In genomic region chr6:36247691-36248090, GRCh38 we compare ENCODE assay signal across 1 cellular context.
TF ChIP-seq lines count a peak whose summit lies in the region.

No MANE protein-coding gene starts in this region.

TF ChIP-seq in GM23338, 12 proteins besides CTCF, POLR2A, EP300 and RAD21 (continued from another document):
- TF ChIP-seq REST (IDR thresholded peaks at IDR 0.05; ENCODE audit: unreplicated experiment) (no peak), ZNF462 (CRISPR knock-in tag; IDR thresholded peaks at IDR 0.05) (no peak), EZH2 (IDR thresholded peaks at IDR 0.05; ENCODE audit: low read depth, unreplicated experiment) (no peak), EZH2phosphoT487 (IDR thresholded peaks at IDR 0.05; ENCODE audit: unreplicated experiment) (no peak), NANOG (IDR thresholded peaks at IDR 0.05; ENCODE audit: borderline replicate concordance) (no peak), ETS1 (IDR thresholded peaks at IDR 0.05) (no peak), CREB1 (CRISPR knock-in tag; IDR thresholded peaks at IDR 0.05; ENCODE audit: low read depth) (no peak), ZNF114 (CRISPR knock-in tag; IDR thresholded peaks at IDR 0.05) (no peak)
